Comparison of ENCODE assay signal across 37 cellular contexts in genomic region chr16:16938980-16939379, GRCh38.
A peak's percentile ranks its signal among the peaks of the same experiment; 100 is the strongest.
DNase-seq lines count a peak whose midpoint lies in the region; ATAC-seq, FAIRE-seq and TF ChIP-seq lines count a peak whose summit lies in the region.
"Had no signal": no experiment of that assay in that cellular context is flagged by ENCODE, and none has a peak within 500 bp of the region (broad histone marks: within the 10 kb centered on the region; RNA-seq: fewer than 3 reads in every experiment).

No MANE protein-coding gene starts in this region.

- FAIRE-seq in K562 (lab: Jason Lieb, UNC) = no peak
- FAIRE-seq: A204.1, A549, D721Med had no signal

- WGBS in K562 (ENCODE audit: insufficient coverage, low coverage, missing lambda C conversion rate) = 47% methylated on average over 3 of the region's 3 CpGs
- WGBS in endodermal cell (ENCODE audit: insufficient coverage in 1 of 2, insufficient read length in 1 of 2), 2 experiments = 94% methylated on average over 3 of the region's 3 CpGs; no CpG with 5 or more reads in 1 of the 2 experiments

- H3K27me3 ChIP-seq in GM23338 (ENCODE audit: insufficient read depth) (no peaks in the 10 kb centered on the region), K562 (ENCODE audit: control insufficient read depth in 2 of 2, insufficient read depth in 2 of 2, low read length in 2 of 2) (peaks cover 0 to 2% of the 10 kb centered on the region in 2 experiments; a peak in 2 of 5 replicates), endodermal cell (ENCODE audit: control insufficient read depth, insufficient read depth, low read length, poor library complexity, severe bottlenecking) (no peaks in the 10 kb centered on the region)
- H3K27me3 ChIP-seq: BLaER1; BLaER1 treated with 17β-estradiol and CSF1 and Interleukin-3, amounts not matched to agents 10 nM and 100 nM had no signal

- ATAC-seq in GM23338 = no peak
- ATAC-seq in K562 = no peak
- ATAC-seq: A549; CD8-positive, alpha-beta T cell had no signal

- DNase-seq in GM23338 (ENCODE audit: low spot score) (no peak), LNCaP clone FGC (ENCODE audit: low read depth) (peak; percentile 15), K562 (ENCODE audit: extremely low read depth in 1 of 4, low spot score in 3 of 4) (no peak), endodermal cell (no peak), H4 (ENCODE audit: low spot score) (no peak), GM13976 (ENCODE audit: low spot score) (no peak), NCI-H82 treated with DMSO at 0.1 percent for 48 hours (lab: John Stamatoyannopoulos, UW; ENCODE audit: unreplicated experiment) (no peak), NCI-H1930 (lab: John Stamatoyannopoulos, UW) (no peak)
- DNase-seq: 8988T; ACHN; AML-193; BE2C; C1 segment of cervical spinal cord; Caco-2; Calu3; CD4-positive, alpha-beta memory T cell; CD4-positive, alpha-beta T cell; CD4-positive, CD25-positive, alpha-beta regulatory T cell; CD8-positive, alpha-beta memory T cell; CD8-positive, alpha-beta T cell; COR-L47; DMS 273 treated with DMSO at 0.1 percent for 48 hours; DMS153; DMS53; DMS79; DMS79 treated with DMSO at 0.1 percent for 48 hours; DND-41; EL had no signal

- H3K9me2 ChIP-seq in GM23338 (ENCODE audit: insufficient read depth) = no peaks in the 10 kb centered on the region

- no peak overlapping the region for H3K9ac ChIP-seq in K562 (ENCODE audit: insufficient read depth in 1 of 2, low read depth in 2 of 2, low read length in 2 of 2)
- no peak overlapping the region for H3K9ac ChIP-seq in endodermal cell (ENCODE audit: extremely low read depth, low read length, poor library complexity, severe bottlenecking)
- H3K9ac ChIP-seq: BLaER1; BLaER1 treated with 17β-estradiol and CSF1 and Interleukin-3, amounts not matched to agents 10 nM and 100 nM had no signal

- no peaks in the 10 kb centered on the region for H3K9me3 ChIP-seq in K562 (replicated peaks; ENCODE audit: control insufficient read depth, insufficient read depth, low read depth, low read length)
- H3K9me3 ChIP-seq in endodermal cell (ENCODE audit: control insufficient read depth, low read length) = no peaks in the 10 kb centered on the region
- H3K9me3 ChIP-seq: A549, BE2C had no signal

- CTCF ChIA-PET in K562 (lab: Yijun Ruan, JAX; ENCODE audit: low intra/inter-chr PET ratio) = interaction anchor here (0.7 kb wide), 1 partner anchor 78 kb away, joined by 3 read pairs; no protein-coding TSS in a partner anchor

- H3K4me3 ChIP-seq in GM23338 (no peak overlapping the region), LNCaP clone FGC (ENCODE audit: low read depth, low read length) (no peak overlapping the region), K562 (no peak overlapping the region), endodermal cell (ENCODE audit: low read length) (no peak overlapping the region)
- H3K4me3 ChIP-seq: A549; BLaER1; BLaER1 treated with 17β-estradiol and CSF1 and Interleukin-3, amounts not matched to agents 10 nM and 100 nM had no signal

- in situ Hi-C loops in K562 (cut with MboI) = no loop called here
- in situ Hi-C loops in GM13976 (cut with MboI; ENCODE audit: low sequenced_read_pairs, unreplicated experiment) = no loop called here

- H3K27ac ChIP-seq in GM23338 (ENCODE audit: low read depth) = no peak overlapping the region
- no peak overlapping the region for H3K27ac ChIP-seq in K562 (ENCODE audit: extremely low read depth, low read depth, low read length)
- no peak overlapping the region for H3K27ac ChIP-seq in endodermal cell (ENCODE audit: low read depth, low read length)
- H3K27ac ChIP-seq: 22Rv1; A549; BLaER1; BLaER1 treated with 17β-estradiol and CSF1 and Interleukin-3, amounts not matched to agents 10 nM and 100 nM; C4-2B had no signal

- POLR2A ChIA-PET in K562 (lab: Yijun Ruan, JAX) = no interaction called here

- no peak for TF ChIP-seq CTCF in GM23338 (conservative IDR thresholded peaks at IDR 0.05; ENCODE audit: low read depth in 2 of 2)
- no peak for TF ChIP-seq CTCF in LNCaP clone FGC (IDR thresholded peaks at IDR 0.05; ENCODE audit: control insufficient read depth, extremely low read depth, insufficient read depth)
- TF ChIP-seq CTCF in K562 (IDR thresholded peaks at IDR 0.05 in 2 of 3, conservative IDR thresholded peaks at IDR 0.05 in 1 of 3; ENCODE audit: insufficient read depth in 2 of 3, low read depth in 1 of 3, low read length in 3 of 3) = no peak
- no peak for TF ChIP-seq CTCF in endodermal cell (conservative IDR thresholded peaks at IDR 0.05)
- no peak for TF ChIP-seq CTCF in GM13976 (IDR thresholded peaks at IDR 0.05; ENCODE audit: borderline replicate concordance, control extremely low read depth, extremely low read depth, insufficient read depth, missing control alignments)

- H3K9me3 Mint-ChIP-seq in GM23338 (no peaks in the 10 kb centered on the region), endodermal cell (no peaks in the 10 kb centered on the region)
- H3K9me3 Mint-ChIP-seq: CD4-positive, alpha-beta T cell; CD4-positive, CD25-positive, alpha-beta regulatory T cell; CD8-positive, alpha-beta memory T cell; CD8-positive, alpha-beta T cell had no signal

- H2AFZ ChIP-seq in GM23338 (no peak overlapping the region), K562 (ENCODE audit: low read depth, low read length) (no peak overlapping the region)

- H3K79me2 ChIP-seq in GM23338 (replicated peaks; ENCODE audit: insufficient read depth) = no peaks in the 10 kb centered on the region
- no peaks in the 10 kb centered on the region for H3K79me2 ChIP-seq in K562 (ENCODE audit: control insufficient read depth, insufficient read depth, low read length)

- no peaks in the 10 kb centered on the region for H3F3A ChIP-seq in GM23338 (replicated peaks; ENCODE audit: low read depth)

- H3K4me1 Mint-ChIP-seq in GM23338 = peaks cover 47% of the 10 kb centered on the region
- H3K4me1 Mint-ChIP-seq in endodermal cell = peaks cover 61% of the 10 kb centered on the region
- H3K4me1 Mint-ChIP-seq: B cell; CD4-positive, CD25-positive, alpha-beta regulatory T cell; CD8-positive, alpha-beta memory T cell had no signal

- H3K27me3 Mint-ChIP-seq in GM23338 (ENCODE audit: insufficient read depth, low read depth, poor library complexity) = peaks cover 2% of the 10 kb centered on the region
- H3K27me3 Mint-ChIP-seq in endodermal cell (ENCODE audit: insufficient read depth) = no peaks in the 10 kb centered on the region
- H3K27me3 Mint-ChIP-seq: CD4-positive, alpha-beta T cell had no signal

- H3K9me1 ChIP-seq in K562 (ENCODE audit: control insufficient read depth, insufficient read depth, low read length) = no peaks in the 10 kb centered on the region

- H3K36me3 ChIP-seq in GM23338 (ENCODE audit: insufficient read depth) (no peaks in the 10 kb centered on the region), K562 (ENCODE audit: control insufficient read depth, insufficient read depth, low read length) (no peaks in the 10 kb centered on the region), endodermal cell (ENCODE audit: control insufficient read depth, insufficient read depth, low read length) (no peaks in the 10 kb centered on the region)
- H3K36me3 ChIP-seq: BE2C; BLaER1; BLaER1 treated with 17β-estradiol and CSF1 and Interleukin-3, amounts not matched to agents 10 nM and 100 nM had no signal

- H3K27ac Mint-ChIP-seq in GM23338 (no peak overlapping the region), endodermal cell (peak overlapping the region; percentile 31)
- H3K27ac Mint-ChIP-seq: B cell; CD14-positive monocyte; CD4-positive, alpha-beta memory T cell; CD4-positive, alpha-beta T cell; CD4-positive, CD25-positive, alpha-beta regulatory T cell; CD8-positive, alpha-beta memory T cell; CD8-positive, alpha-beta T cell had no signal

- TF ChIP-seq RAD21 in K562 (CRISPR knock-in tag; conservative IDR thresholded peaks at IDR 0.05 in 1 of 2, IDR thresholded peaks at IDR 0.05 in 1 of 2) = no peak

- peaks cover 37% of the 10 kb centered on the region for H3K4me1 ChIP-seq in GM23338 (ENCODE audit: insufficient read depth)
- peaks cover 0 to 2% of the 10 kb centered on the region in 2 experiments; a peak in 1 of 5 replicates for H3K4me1 ChIP-seq in K562 (replicated peaks in 1 of 2; ENCODE audit: control insufficient read depth in 2 of 2, insufficient read depth in 2 of 2, low read length in 2 of 2)
- peaks cover 31% of the 10 kb centered on the region for H3K4me1 ChIP-seq in endodermal cell (ENCODE audit: control insufficient read depth, insufficient read depth, low read length)
- H3K4me1 ChIP-seq: A549; BE2C; BLaER1; BLaER1 treated with 17β-estradiol and CSF1 and Interleukin-3, amounts not matched to agents 10 nM and 100 nM had no signal

- H3K36me3 Mint-ChIP-seq in GM23338 (ENCODE audit: low read depth) (no peaks in the 10 kb centered on the region), endodermal cell (ENCODE audit: low read depth) (no peaks in the 10 kb centered on the region)
- H3K36me3 Mint-ChIP-seq: CD14-positive monocyte; CD4-positive, alpha-beta memory T cell; CD4-positive, CD25-positive, alpha-beta regulatory T cell; CD8-positive, alpha-beta memory T cell; CD8-positive, alpha-beta T cell had no signal

- H3K4me2 ChIP-seq in GM23338 (peak overlapping the region; percentile 50; the same call in 1 of the 2 replicates), K562 (ENCODE audit: insufficient read depth, low read length) (no peak overlapping the region)
- H3K4me2 ChIP-seq: A549; BLaER1; BLaER1 treated with 17β-estradiol and CSF1 and Interleukin-3, amounts not matched to agents 10 nM and 100 nM had no signal

- H4K20me1 ChIP-seq in GM23338 (replicated peaks; ENCODE audit: insufficient read depth) (no peaks in the 10 kb centered on the region), K562 (replicated peaks; ENCODE audit: control insufficient read depth, insufficient read depth, low read length) (no peaks in the 10 kb centered on the region)
- H4K20me1 ChIP-seq: BLaER1; BLaER1 treated with 17β-estradiol and CSF1 and Interleukin-3, amounts not matched to agents 10 nM and 100 nM had no signal

- intact Hi-C loops in K562 (cut with micrococcal nuclease) = no loop called here

- no peak overlapping the region for H3K4me3 Mint-ChIP-seq in GM23338
- H3K4me3 Mint-ChIP-seq in endodermal cell = no peak overlapping the region
- H3K4me3 Mint-ChIP-seq: B cell; CD14-positive monocyte; CD4-positive, alpha-beta memory T cell; CD4-positive, alpha-beta T cell; CD4-positive, CD25-positive, alpha-beta regulatory T cell; CD8-positive, alpha-beta memory T cell; CD8-positive, alpha-beta T cell had no signal

- TF ChIP-seq POLR2A in K562 (conservative IDR thresholded peaks at IDR 0.05) = no peak

- no TSS peak for BruUV-seq in K562 (replicated peaks; lab: Mats Ljungman, UMichigan)

- TF ChIP-seq EP300 in K562 (IDR thresholded peaks at IDR 0.05; ENCODE audit: low read length) = no peak
